27 cellular contexts compared by ENCODE assay signal in the genomic region with DNA sequence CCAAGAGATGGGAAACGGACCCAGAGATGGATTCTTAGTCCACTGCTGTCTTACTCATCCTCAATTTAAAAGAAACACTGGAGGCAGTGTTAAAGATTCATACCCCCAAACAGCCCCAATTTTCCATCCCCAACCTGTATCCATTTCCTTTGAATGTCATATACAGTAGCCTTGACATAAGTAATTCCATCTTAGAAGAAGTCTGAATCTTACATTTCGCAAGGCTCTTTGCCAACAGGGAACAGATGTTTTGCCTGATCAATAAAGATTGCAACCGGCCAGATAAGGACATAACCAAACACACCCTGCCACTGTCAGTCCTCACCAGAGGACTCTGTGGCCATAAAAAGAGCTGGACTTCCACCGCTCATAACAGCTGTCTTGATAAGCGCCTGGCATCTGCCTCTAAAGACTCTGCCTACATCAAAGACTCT. TPM values are rescaled to one million over a fixed set of nuclear protein-coding genes. Genes with fewer than 3 reads are reported as not detected.
DNase-seq lines count a peak whose midpoint lies in the region; ATAC-seq, FAIRE-seq and TF ChIP-seq lines count a peak whose summit lies in the region.
"Had no signal": no experiment of that assay in that cellular context is flagged by ENCODE, and none has a peak within 500 bp of the region (broad histone marks: within the 10 kb centered on the region; RNA-seq: fewer than 3 reads in every experiment).

No MANE protein-coding gene starts in this region.

- no peak overlapping the region for H2BK12ac ChIP-seq in trophoblast cell (ENCODE audit: low read length)

- H4K91ac ChIP-seq in trophoblast cell (ENCODE audit: low read depth, low read length) = no peak overlapping the region

- no peak overlapping the region for H3K4me3 ChIP-seq in left ventricle myocardium inferior
- no peak overlapping the region for H3K4me3 ChIP-seq in SJSA1
- H3K4me3 ChIP-seq in hepatocyte = no peak overlapping the region
- no peak overlapping the region for H3K4me3 ChIP-seq in thyroid gland (replicated peaks in 1 of 3)
- no peak overlapping the region for H3K4me3 ChIP-seq in trophoblast cell (ENCODE audit: low read depth, low read length)
- H3K4me3 ChIP-seq: cardiac muscle cell, GM23248, lung had no signal

- no peak overlapping the region for H3K23ac ChIP-seq in trophoblast cell (ENCODE audit: low read length)

- no peaks in the 10 kb centered on the region for H4K20me1 ChIP-seq in hepatocyte (ENCODE audit: insufficient read depth, poor library complexity, severe bottlenecking)

- no peak for FAIRE-seq in H54 (lab: Jason Lieb, UNC)
- FAIRE-seq: A204.1, endometrium had no signal

- H2AFZ ChIP-seq in hepatocyte (no peak overlapping the region), trophoblast cell (ENCODE audit: insufficient read depth, low read length, poor library complexity) (no peak overlapping the region)
- H2AFZ ChIP-seq: GM23248 had no signal

- H2BK5ac ChIP-seq in trophoblast cell (ENCODE audit: low read depth, low read length, poor library complexity) = no peak overlapping the region

- no peaks in the 10 kb centered on the region for H3K36me3 ChIP-seq in left ventricle myocardium inferior
- no peaks in the 10 kb centered on the region for H3K36me3 ChIP-seq in SJSA1
- H3K36me3 ChIP-seq in hepatocyte (replicated peaks; ENCODE audit: insufficient read depth, low read depth) = no peaks in the 10 kb centered on the region
- no peaks in the 10 kb centered on the region for H3K36me3 ChIP-seq in thyroid gland
- no peaks in the 10 kb centered on the region for H3K36me3 ChIP-seq in trophoblast cell (ENCODE audit: control insufficient read depth in 1 of 2, insufficient read depth in 2 of 2, low read length in 2 of 2)
- H3K36me3 ChIP-seq: BE2C, cardiac muscle cell had no signal

- H3K9me2 ChIP-seq in hepatocyte (replicated peaks; ENCODE audit: insufficient read depth) = no peaks in the 10 kb centered on the region

- H2BK120ac ChIP-seq in trophoblast cell (ENCODE audit: insufficient read depth, low read length, poor library complexity) = no peak overlapping the region

- DNase-seq in left ventricle myocardium inferior = no peak
- DNase-seq in left ventricle myocardium superior = no peak
- DNase-seq in SJSA1 (ENCODE audit: low read depth in 1 of 2, low spot score in 2 of 2) = no peak
- peak; percentile 63 for DNase-seq in hepatocyte (ENCODE audit: low spot score)
- no peak for DNase-seq in thyroid gland
- no peak for DNase-seq in trophoblast cell
- DNase-seq in NCI-H187 (lab: John Stamatoyannopoulos, UW) = no peak
- DNase-seq in H54 (ENCODE audit: insufficient read length, low spot score) = no peak
- DNase-seq: activated CD4-positive, CD25-positive, alpha-beta regulatory T cell treated with anti-CD3 and anti-CD28 coated beads, Interleukin-2, amount 50 U/mL, for 72 hours; activated naive CD4-positive, alpha-beta T cell treated with anti-CD3 and anti-CD28 coated beads for 36 hours; activated T-cell treated with anti-CD3 and anti-CD28 coated beads, Interleukin-2, amount 50 U/mL, for 48 hours; anterior cingulate cortex; BE2C; Calu3; immature natural killer cell; NCI-H1092; NCI-H2081; NK-92 treated with Interleukin-12 subunit alpha and Interleukin-12 subunit beta, amount 100 ng/mL, for 24 hours; nucleus accumbens; retina; stimulated activated CD8-positive, alpha-beta memory T cell treated with anti-CD3 and anti-CD28 coated beads, Interleukin-4, amount 100 ng/mL, for 48 hours had no signal

- H3K27me3 ChIP-seq in left ventricle myocardium inferior (ENCODE audit: low read depth) (no peaks in the 10 kb centered on the region), SJSA1 (replicated peaks) (no peaks in the 10 kb centered on the region), hepatocyte (no peaks in the 10 kb centered on the region), thyroid gland (no peaks in the 10 kb centered on the region), trophoblast cell (ENCODE audit: insufficient read depth, low read length) (no peaks in the 10 kb centered on the region)
- H3K27me3 ChIP-seq: BE2C, cardiac muscle cell had no signal

- no peak overlapping the region for H4K12ac ChIP-seq in trophoblast cell (ENCODE audit: low read depth, low read length)

- TF ChIP-seq POLR2A in thyroid gland (IDR thresholded peaks at IDR 0.05) = no peak
- TF ChIP-seq POLR2A in H54 (IDR thresholded peaks at IDR 0.05; ENCODE audit: low read depth, low read length) = no peak

- H3K4me2 ChIP-seq in hepatocyte (no peak overlapping the region), trophoblast cell (ENCODE audit: low read length) (no peak overlapping the region)

- TF ChIP-seq CTCF in left ventricle myocardium inferior (IDR thresholded peaks at IDR 0.05; ENCODE audit: borderline replicate concordance) = no peak
- TF ChIP-seq CTCF in hepatocyte (IDR thresholded peaks at IDR 0.05; ENCODE audit: poor library complexity) = no peak
- no peak for TF ChIP-seq CTCF in thyroid gland (IDR thresholded peaks at IDR 0.05)

- WGBS in hepatocyte (ENCODE audit: low lambda C conversion rate, missing lambda C conversion rate) = 34% methylated on average over 5 of the region's 5 CpGs
- WGBS in thyroid gland, 2 donors = 96% methylated on average over 5 of the region's 5 CpGs
- WGBS in trophoblast cell (ENCODE audit: extremely low coverage, insufficient coverage, insufficient read length) = no CpG with 5 or more reads among the region's 5 CpGs

- H3K18ac ChIP-seq in trophoblast cell (ENCODE audit: low read length) = no peak overlapping the region

- H3K79me2 ChIP-seq in hepatocyte = no peaks in the 10 kb centered on the region
- H3K79me2 ChIP-seq in trophoblast cell (ENCODE audit: control insufficient read depth, insufficient read depth, low read length, poor library complexity) = no peaks in the 10 kb centered on the region

- intact Hi-C loops in left ventricle myocardium inferior (cut with micrococcal nuclease) (no loop called here), left ventricle myocardium superior (cut with micrococcal nuclease) (no loop called here), thyroid gland (cut with DNase I) (loop anchor here (10.0 kb wide), 1 partner anchor 57 kb away; a partner anchor contains a TSS)

- H3K79me1 ChIP-seq in trophoblast cell (ENCODE audit: low read length) = no peaks in the 10 kb centered on the region

- H3K9me3 ChIP-seq in left ventricle myocardium inferior (replicated peaks) (no peaks in the 10 kb centered on the region), SJSA1 (replicated peaks) (no peaks in the 10 kb centered on the region), hepatocyte (ENCODE audit: low read depth) (no peaks in the 10 kb centered on the region), thyroid gland (no peaks in the 10 kb centered on the region), trophoblast cell (ENCODE audit: insufficient read depth, low read depth, low read length) (peaks cover 9% of the 10 kb centered on the region)
- H3K9me3 ChIP-seq: BE2C had no signal

- no peak overlapping the region for H2AK5ac ChIP-seq in trophoblast cell (ENCODE audit: low read length)

- H3K9ac ChIP-seq in trophoblast cell (ENCODE audit: low read length) = no peak overlapping the region
- H3K9ac ChIP-seq: GM23248 had no signal

- H3K27ac ChIP-seq in left ventricle myocardium inferior (replicated peaks) (peak overlapping the region; percentile 85), SJSA1 (peak overlapping the region; percentile 91; the same call in 1 of the 2 replicates), hepatocyte (peak overlapping the region; percentile 68), thyroid gland (peak overlapping the region; percentile 78 to 92 (median 78)), trophoblast cell (ENCODE audit: low read depth, low read length) (no peak overlapping the region)
- H3K27ac ChIP-seq: cardiac muscle cell had no signal

- no peak overlapping the region for H4K8ac ChIP-seq in trophoblast cell (ENCODE audit: low read depth, low read length)

- no peak for ATAC-seq in left ventricle myocardium superior
- ATAC-seq: SK-N-SH treated with all-trans-retinoic acid at 6 μM for 48 hours had no signal

- H3K14ac ChIP-seq in trophoblast cell (ENCODE audit: low read length) = no peak overlapping the region

- no peak overlapping the region for H3K4ac ChIP-seq in trophoblast cell (ENCODE audit: low read depth, low read length)

- H3K4me1 ChIP-seq in left ventricle myocardium inferior (peaks cover 75% of the 10 kb centered on the region), SJSA1 (replicated peaks) (peaks cover 49% of the 10 kb centered on the region), hepatocyte (ENCODE audit: insufficient read depth) (peaks cover 22% of the 10 kb centered on the region), thyroid gland (peaks cover 51 to 59% of the 10 kb centered on the region in 2 donors), trophoblast cell (ENCODE audit: control insufficient read depth in 1 of 2, insufficient read depth in 2 of 2, low read length in 2 of 2) (no peaks in the 10 kb centered on the region)
- H3K4me1 ChIP-seq: BE2C had no signal

RNA-seq across cellular contexts. Expression of a gene that starts 59.1 kb away (rescaled TPM):
- total RNA-seq in left ventricle myocardium inferior (34.1 TPM), left ventricle myocardium superior (42.0 TPM), hepatocyte (17.3 and 19.7 TPM in 2 replicates), thyroid gland (10 to 100 TPM; 27.9 to 35.4 (median 30.8) TPM)
- 8.6 and 13.1 TPM in 2 replicates for total RNA-seq in SJSA1 (2014; rRNA removed; shearing (Covaris generic))
- polyA plus RNA-seq in hepatocyte = 17.1 and 21.1 TPM in 2 replicates
- 10.0 and 10.1 TPM in 2 replicates for polyA plus RNA-seq in trophoblast cell (2013)
